In genomic region chr2:215905691-215906090, GRCh38 we compare ENCODE assay signal across 1 cellular context.
TF ChIP-seq lines count a peak whose summit lies in the region.

No MANE protein-coding gene starts in this region.

TF ChIP-seq in WTC11, 78 proteins besides CTCF, POLR2A, EP300 and RAD21 (continued from another document):
- no peak for TF ChIP-seq AR (CRISPR knock-in tag; IDR thresholded peaks at IDR 0.05)
- no peak for TF ChIP-seq PRRX2 (CRISPR knock-in tag; IDR thresholded peaks at IDR 0.05)
- no peak for TF ChIP-seq KAT7 (CRISPR knock-in tag; IDR thresholded peaks at IDR 0.05; ENCODE audit: borderline replicate concordance)
- TF ChIP-seq TEAD4 (CRISPR knock-in tag; IDR thresholded peaks at IDR 0.05): no peak
- TF ChIP-seq ZNF532 (CRISPR knock-in tag; IDR thresholded peaks at IDR 0.05; ENCODE audit: borderline replicate concordance): no peak
- TF ChIP-seq CDX4 (CRISPR knock-in tag; IDR thresholded peaks at IDR 0.05; ENCODE audit: borderline replicate concordance): no peak
- no peak for TF ChIP-seq OVOL2 (CRISPR knock-in tag; IDR thresholded peaks at IDR 0.05; ENCODE audit: borderline replicate concordance)
- TF ChIP-seq ZNF423 (CRISPR knock-in tag; IDR thresholded peaks at IDR 0.05): no peak
- TF ChIP-seq ATF1 (CRISPR knock-in tag; IDR thresholded peaks at IDR 0.05): no peak
- TF ChIP-seq ZNF425 (CRISPR knock-in tag; conservative IDR thresholded peaks at IDR 0.05): no peak
